ENCODE assay signal across 16 cellular contexts in genomic region chr12:26162905-26163304, GRCh38. TPM values are rescaled to one million over a fixed set of nuclear protein-coding genes. Genes with fewer than 3 reads are reported as not detected.
A peak's percentile ranks its signal among the peaks of the same experiment; 100 is the strongest.
DNase-seq lines count a peak whose midpoint lies in the region; ATAC-seq, FAIRE-seq and TF ChIP-seq lines count a peak whose summit lies in the region.
"Had no signal": no experiment of that assay in that cellular context is flagged by ENCODE, and none has a peak within 500 bp of the region (broad histone marks: within the 10 kb centered on the region; RNA-seq: fewer than 3 reads in every experiment).

No MANE protein-coding gene starts in this region.

- CTCF ChIA-PET in GM10248 (lab: Yijun Ruan, JAX), result interaction anchor here (0.8 to 1.8 kb wide), 3 partner anchors 9 to 51 kb away, joined by 3 read pairs; no protein-coding TSS in a partner anchor
- CTCF ChIA-PET in activated naive CD4-positive, alpha-beta T cell treated with anti-CD3 and anti-CD28 coated beads for 36 hours (lab: Charles Lee), result no interaction called here

- H3K9me3 ChIP-seq in gastrocnemius medialis, result no peaks in the 10 kb centered on the region
- H3K9me3 ChIP-seq: ovary, stomach had no signal

- ATAC-seq in GM19351 (IDR thresholded peaks at IDR 0.05; ENCODE audit: unreplicated experiment) (peak; percentile 88), HG02623 (IDR thresholded peaks at IDR 0.05; ENCODE audit: unreplicated experiment) (peak; percentile 83), HG03354 (IDR thresholded peaks at IDR 0.05; ENCODE audit: poor library complexity, severe bottlenecking, unreplicated experiment) (peak; percentile 90), gastrocnemius medialis (no peak)
- ATAC-seq: activated T-cell treated with anti-CD3 and anti-CD28 coated beads, Interleukin-2, amount 50 U/mL, for 72 hours had no signal

- H3K27me3 ChIP-seq in brain microvascular endothelial cell (replicated peaks) (no peaks in the 10 kb centered on the region), gastrocnemius medialis (no peaks in the 10 kb centered on the region)
- H3K27me3 ChIP-seq: ovary, stomach had no signal

- no peaks in the 10 kb centered on the region for H3K4me1 Mint-ChIP-seq in activated naive CD4-positive, alpha-beta T cell treated with anti-CD3 and anti-CD28 coated beads for 36 hours (ENCODE audit: low read depth)

- DNase-seq in GM10248 (ENCODE audit: extremely low spot score) (peak; percentile 45), D721Med (ENCODE audit: insufficient read length, low spot score) (no peak), brain microvascular endothelial cell (no peak), gastrocnemius medialis (no peak)
- DNase-seq in activated naive CD4-positive, alpha-beta T cell treated with anti-CD3 and anti-CD28 coated beads for 36 hours, result no peak
- DNase-seq: activated T-cell treated with anti-CD3 and anti-CD28 coated beads, Interleukin-2, amount 50 U/mL, for 72 hours; hippocampal formation; NCI-H1048; NCI-H69; ovary; stimulated activated CD4-positive, alpha-beta T cell treated with anti-CD3 and anti-CD28 coated beads, Interleukin-1b, Interleukin-23, amount 100 ng/mL, for 48 hours; stomach had no signal

- H3K36me3 Mint-ChIP-seq in activated naive CD4-positive, alpha-beta T cell treated with anti-CD3 and anti-CD28 coated beads for 36 hours (ENCODE audit: low read depth), result no peaks in the 10 kb centered on the region
- H3K36me3 Mint-ChIP-seq: brain had no signal

- no peak for TF ChIP-seq CTCF in GM10248 (IDR thresholded peaks at IDR 0.05; ENCODE audit: control extremely low read depth, extremely low read depth, low read depth, missing control alignments)
- no peak for TF ChIP-seq CTCF in D721Med (IDR thresholded peaks at IDR 0.05; ENCODE audit: insufficient read depth, missing control alignments)
- no peak for TF ChIP-seq CTCF in brain microvascular endothelial cell (IDR thresholded peaks at IDR 0.05; ENCODE audit: low read depth, low read length, missing control alignments)
- TF ChIP-seq CTCF in gastrocnemius medialis (IDR thresholded peaks at IDR 0.05 in 4 of 5, conservative IDR thresholded peaks at IDR 0.05 in 1 of 5), result no peak

- no peak for FAIRE-seq in D721Med (lab: Jason Lieb, UNC)

- no peak for TF ChIP-seq POLR2A in gastrocnemius medialis (IDR thresholded peaks at IDR 0.05)

- H3K4me1 ChIP-seq in gastrocnemius medialis, result no peaks in the 10 kb centered on the region
- H3K4me1 ChIP-seq: stomach had no signal

- in situ Hi-C loops in brain microvascular endothelial cell (cut with HindIII; ENCODE audit: low pct_ligation_motif_present, low sequenced_read_pairs) (no loop called here), gastrocnemius medialis (cut with MboI; ENCODE audit: low sequenced_read_pairs in 4 of 4) (no loop called here)

- POLR2A ChIA-PET in GM10248 (lab: Yijun Ruan, JAX), result no interaction called here

- intact Hi-C loops in activated naive CD4-positive, alpha-beta T cell treated with anti-CD3 and anti-CD28 coated beads for 36 hours (cut with micrococcal nuclease), result no loop called here
- intact Hi-C loops in gastrocnemius medialis (cut with DNase I; ENCODE audit: low total_unique reads), result no loop called here

- H3K4me3 Mint-ChIP-seq in activated naive CD4-positive, alpha-beta T cell treated with anti-CD3 and anti-CD28 coated beads for 36 hours, result no peak overlapping the region
- H3K4me3 Mint-ChIP-seq: activated T-cell treated with anti-CD3 and anti-CD28 coated beads, Interleukin-2, amount 50 U/mL, for 72 hours; brain had no signal

- no peaks in the 10 kb centered on the region for H3K9me3 Mint-ChIP-seq in activated naive CD4-positive, alpha-beta T cell treated with anti-CD3 and anti-CD28 coated beads for 36 hours
- H3K9me3 Mint-ChIP-seq: activated T-cell treated with anti-CD3 and anti-CD28 coated beads, Interleukin-2, amount 50 U/mL, for 72 hours had no signal

- H3K27ac ChIP-seq in brain microvascular endothelial cell, result no peak overlapping the region
- no peak overlapping the region for H3K27ac ChIP-seq in gastrocnemius medialis
- H3K27ac ChIP-seq: ovary, stomach had no signal

- no peak overlapping the region for H3K27ac Mint-ChIP-seq in activated naive CD4-positive, alpha-beta T cell treated with anti-CD3 and anti-CD28 coated beads for 36 hours
- H3K27ac Mint-ChIP-seq: activated T-cell treated with anti-CD3 and anti-CD28 coated beads, Interleukin-2, amount 50 U/mL, for 72 hours; brain had no signal

- no peak overlapping the region for H3K4me3 ChIP-seq in brain microvascular endothelial cell (ENCODE audit: low read depth, low read length)
- H3K4me3 ChIP-seq in gastrocnemius medialis, result no peak overlapping the region
- H3K4me3 ChIP-seq: ovary, stomach had no signal

- H3K27me3 Mint-ChIP-seq in activated naive CD4-positive, alpha-beta T cell treated with anti-CD3 and anti-CD28 coated beads for 36 hours (ENCODE audit: low read depth), result peaks cover 15% of the 10 kb centered on the region

- H3K36me3 ChIP-seq in brain microvascular endothelial cell (replicated peaks) (no peaks in the 10 kb centered on the region), gastrocnemius medialis (no peaks in the 10 kb centered on the region)
- H3K36me3 ChIP-seq: ovary, stomach had no signal

RNA-seq across cellular contexts. Expression of gene SSPN, which starts 32.5 kb away (rescaled TPM):
- total RNA-seq in activated naive CD4-positive, alpha-beta T cell treated with anti-CD3 and anti-CD28 coated beads for 36 hours, result not detected
- 10 to 100 TPM; 23.0 to 65.7 (median 32.4) TPM for total RNA-seq in gastrocnemius medialis
- total RNA-seq: activated T-cell treated with anti-CD3 and anti-CD28 coated beads, Interleukin-2, amount 50 U/mL, for 72 hours had no signal

RNA-seq across cellular contexts. Expression of gene BHLHE41, which starts 38.1 kb away (rescaled TPM):
- total RNA-seq in activated naive CD4-positive, alpha-beta T cell treated with anti-CD3 and anti-CD28 coated beads for 36 hours, result not detected
- total RNA-seq in gastrocnemius medialis, result 10 to 100 TPM in 2 of 4 donors, 1 to 10 TPM in 2; 6.4 to 12.1 (median 9.5) TPM
- total RNA-seq: activated T-cell treated with anti-CD3 and anti-CD28 coated beads, Interleukin-2, amount 50 U/mL, for 72 hours had no signal

Comparison
In these comparisons a context has a peak if more than half of its experiments do, and no peak if none do; other contexts are left out.
1. ATAC-seq: peak in GM19351 (single experiment), HG02623 (single experiment) and HG03354 (single experiment); none in gastrocnemius medialis (0 of 2).
2. RNA of gene SSPN, which starts 32.5 kb away (total RNA-seq): 23.0 to 65.7 TPM in gastrocnemius medialis; not detected in activated naive CD4-positive, alpha-beta T cell treated with anti-CD3 and anti-CD28 coated beads for 36 hours; every median in the first group is over 10 times any median in the second.
3. RNA of gene BHLHE41, which starts 38.1 kb away (total RNA-seq): 6.4 to 12.1 TPM in gastrocnemius medialis; not detected in activated naive CD4-positive, alpha-beta T cell treated with anti-CD3 and anti-CD28 coated beads for 36 hours; every median in the first group is over 4 times any median in the second.